1 cellular context compared by ENCODE assay signal in the genomic region with DNA sequence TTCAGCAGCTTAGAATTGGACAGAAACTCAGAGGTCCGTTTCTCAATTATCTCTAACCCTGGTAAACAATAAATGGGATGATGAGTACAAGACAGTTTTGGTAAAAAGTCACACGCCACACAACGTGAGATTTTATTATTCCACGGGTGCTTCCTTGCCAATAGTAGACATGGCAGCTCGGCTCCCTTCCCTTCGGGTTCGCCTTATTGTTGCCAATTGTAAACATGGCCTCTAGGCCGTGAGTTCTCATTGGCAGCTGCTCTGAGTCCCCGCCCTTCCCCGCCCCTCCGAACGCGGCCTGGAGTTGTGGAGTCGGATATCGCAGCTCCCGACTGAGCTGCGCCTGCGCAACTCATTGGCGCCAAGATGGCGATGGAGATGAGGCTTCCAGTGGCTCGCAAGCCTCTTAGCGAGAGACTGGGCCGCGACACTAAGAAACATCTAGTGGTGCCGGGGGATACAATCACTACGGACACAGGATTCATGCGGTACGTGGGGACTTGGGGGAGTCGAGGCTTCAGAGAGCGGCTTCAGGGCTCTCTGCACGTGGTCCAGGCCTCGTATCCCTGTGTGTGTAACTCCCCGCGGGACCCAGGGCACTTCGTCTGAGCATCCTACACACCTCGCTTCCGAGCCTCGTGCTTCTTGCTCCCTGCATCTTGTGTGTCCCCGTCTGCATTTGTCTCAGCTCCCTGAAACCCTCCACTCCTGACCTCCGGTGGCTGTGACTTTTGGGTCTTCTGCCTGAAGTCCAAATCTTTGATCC.
TF ChIP-seq lines count a peak whose summit lies in the region.

A gene with protein sequence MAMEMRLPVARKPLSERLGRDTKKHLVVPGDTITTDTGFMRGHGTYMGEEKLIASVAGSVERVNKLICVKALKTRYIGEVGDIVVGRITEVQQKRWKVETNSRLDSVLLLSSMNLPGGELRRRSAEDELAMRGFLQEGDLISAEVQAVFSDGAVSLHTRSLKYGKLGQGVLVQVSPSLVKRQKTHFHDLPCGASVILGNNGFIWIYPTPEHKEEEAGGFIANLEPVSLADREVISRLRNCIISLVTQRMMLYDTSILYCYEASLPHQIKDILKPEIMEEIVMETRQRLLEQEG (plus strand): TSS at position 355 of the 766 bp plus-strand sequence. CDS start 12 bp downstream, at position 367.

TF ChIP-seq in GM12878, 131 proteins besides CTCF, POLR2A, EP300 and RAD21 (continued from another document):
- TF ChIP-seq, protein P1, sequence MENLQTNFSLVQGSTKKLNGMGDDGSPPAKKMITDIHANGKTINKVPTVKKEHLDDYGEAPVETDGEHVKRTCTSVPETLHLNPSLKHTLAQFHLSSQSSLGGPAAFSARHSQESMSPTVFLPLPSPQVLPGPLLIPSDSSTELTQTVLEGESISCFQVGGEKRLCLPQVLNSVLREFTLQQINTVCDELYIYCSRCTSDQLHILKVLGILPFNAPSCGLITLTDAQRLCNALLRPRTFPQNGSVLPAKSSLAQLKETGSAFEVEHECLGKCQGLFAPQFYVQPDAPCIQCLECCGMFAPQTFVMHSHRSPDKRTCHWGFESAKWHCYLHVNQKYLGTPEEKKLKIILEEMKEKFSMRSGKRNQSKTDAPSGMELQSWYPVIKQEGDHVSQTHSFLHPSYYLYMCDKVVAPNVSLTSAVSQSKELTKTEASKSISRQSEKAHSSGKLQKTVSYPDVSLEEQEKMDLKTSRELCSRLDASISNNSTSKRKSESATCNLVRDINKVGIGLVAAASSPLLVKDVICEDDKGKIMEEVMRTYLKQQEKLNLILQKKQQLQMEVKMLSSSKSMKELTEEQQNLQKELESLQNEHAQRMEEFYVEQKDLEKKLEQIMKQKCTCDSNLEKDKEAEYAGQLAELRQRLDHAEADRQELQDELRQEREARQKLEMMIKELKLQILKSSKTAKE (IDR thresholded peaks at IDR 0.05; ENCODE audit: low read depth, poor library complexity, severe bottlenecking) = no peak
- TF ChIP-seq HCFC1 (IDR thresholded peaks at IDR 0.05; ENCODE audit: low read length) (peak; percentile 82), POLR2AphosphoS5 (IDR thresholded peaks at IDR 0.05; ENCODE audit: low read length) (peak; percentile 95), FOS (IDR thresholded peaks at IDR 0.05; ENCODE audit: borderline replicate concordance, extremely low read depth, insufficient read length) (no peak), HDAC6 (IDR thresholded peaks at IDR 0.05; ENCODE audit: unreplicated experiment) (no peak), RAD51 (IDR thresholded peaks at IDR 0.05) (no peak), PAX8 (IDR thresholded peaks at IDR 0.05) (no peak), SIX5 (IDR thresholded peaks at IDR 0.05; ENCODE audit: low read depth, low read length, severe bottlenecking) (peak; percentile 73), RELA (IDR thresholded peaks at IDR 0.05; ENCODE audit: borderline replicate concordance, partially characterized antibody) (no peak), TCF12 (IDR thresholded peaks at IDR 0.05; ENCODE audit: low read depth, low read length) (peak; percentile 30; the same call in 1 of the 2 replicates), CHD2 (IDR thresholded peaks at IDR 0.05; ENCODE audit: borderline replicate concordance, low read depth, low read length) (peak; percentile 78; the same call in 1 of the 2 replicates), EGR1 (IDR thresholded peaks at IDR 0.05; ENCODE audit: borderline replicate concordance in 1 of 2, low read depth in 2 of 2, low read length in 2 of 2) (no peak), CHD1 (IDR thresholded peaks at IDR 0.05; ENCODE audit: low read depth, low read length) (no peak), ZSCAN29 (IDR thresholded peaks at IDR 0.05) (no peak), FOXK2 (IDR thresholded peaks at IDR 0.05) (peak; percentile 91), IKZF2 (IDR thresholded peaks at IDR 0.05) (no peak), BCL11A (IDR thresholded peaks at IDR 0.05; ENCODE audit: low read depth, low read length) (no peak)
- TF ChIP-seq, protein P2, sequence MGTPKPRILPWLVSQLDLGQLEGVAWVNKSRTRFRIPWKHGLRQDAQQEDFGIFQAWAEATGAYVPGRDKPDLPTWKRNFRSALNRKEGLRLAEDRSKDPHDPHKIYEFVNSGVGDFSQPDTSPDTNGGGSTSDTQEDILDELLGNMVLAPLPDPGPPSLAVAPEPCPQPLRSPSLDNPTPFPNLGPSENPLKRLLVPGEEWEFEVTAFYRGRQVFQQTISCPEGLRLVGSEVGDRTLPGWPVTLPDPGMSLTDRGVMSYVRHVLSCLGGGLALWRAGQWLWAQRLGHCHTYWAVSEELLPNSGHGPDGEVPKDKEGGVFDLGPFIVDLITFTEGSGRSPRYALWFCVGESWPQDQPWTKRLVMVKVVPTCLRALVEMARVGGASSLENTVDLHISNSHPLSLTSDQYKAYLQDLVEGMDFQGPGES (IDR thresholded peaks at IDR 0.05) = no peak
- TF ChIP-seq, protein P3, sequence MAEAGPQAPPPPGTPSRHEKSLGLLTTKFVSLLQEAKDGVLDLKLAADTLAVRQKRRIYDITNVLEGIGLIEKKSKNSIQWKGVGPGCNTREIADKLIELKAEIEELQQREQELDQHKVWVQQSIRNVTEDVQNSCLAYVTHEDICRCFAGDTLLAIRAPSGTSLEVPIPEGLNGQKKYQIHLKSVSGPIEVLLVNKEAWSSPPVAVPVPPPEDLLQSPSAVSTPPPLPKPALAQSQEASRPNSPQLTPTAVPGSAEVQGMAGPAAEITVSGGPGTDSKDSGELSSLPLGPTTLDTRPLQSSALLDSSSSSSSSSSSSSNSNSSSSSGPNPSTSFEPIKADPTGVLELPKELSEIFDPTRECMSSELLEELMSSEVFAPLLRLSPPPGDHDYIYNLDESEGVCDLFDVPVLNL (IDR thresholded peaks at IDR 0.05; ENCODE audit: low read depth, low read length) = peak; percentile 37; the same call in 1 of the 2 replicates
- TF ChIP-seq, protein P4, sequence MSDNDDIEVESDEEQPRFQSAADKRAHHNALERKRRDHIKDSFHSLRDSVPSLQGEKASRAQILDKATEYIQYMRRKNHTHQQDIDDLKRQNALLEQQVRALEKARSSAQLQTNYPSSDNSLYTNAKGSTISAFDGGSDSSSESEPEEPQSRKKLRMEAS (IDR thresholded peaks at IDR 0.05; ENCODE audit: low read depth, low read length) = peak; percentile 69
- TF ChIP-seq, protein P5, sequence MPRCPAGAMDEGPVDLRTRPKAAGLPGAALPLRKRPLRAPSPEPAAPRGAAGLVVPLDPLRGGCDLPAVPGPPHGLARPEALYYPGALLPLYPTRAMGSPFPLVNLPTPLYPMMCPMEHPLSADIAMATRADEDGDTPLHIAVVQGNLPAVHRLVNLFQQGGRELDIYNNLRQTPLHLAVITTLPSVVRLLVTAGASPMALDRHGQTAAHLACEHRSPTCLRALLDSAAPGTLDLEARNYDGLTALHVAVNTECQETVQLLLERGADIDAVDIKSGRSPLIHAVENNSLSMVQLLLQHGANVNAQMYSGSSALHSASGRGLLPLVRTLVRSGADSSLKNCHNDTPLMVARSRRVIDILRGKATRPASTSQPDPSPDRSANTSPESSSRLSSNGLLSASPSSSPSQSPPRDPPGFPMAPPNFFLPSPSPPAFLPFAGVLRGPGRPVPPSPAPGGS (IDR thresholded peaks at IDR 0.05; ENCODE audit: borderline replicate concordance, insufficient read depth, low read depth, low read length, poor library complexity, severe bottlenecking) = no peak
- TF ChIP-seq, protein P6, sequence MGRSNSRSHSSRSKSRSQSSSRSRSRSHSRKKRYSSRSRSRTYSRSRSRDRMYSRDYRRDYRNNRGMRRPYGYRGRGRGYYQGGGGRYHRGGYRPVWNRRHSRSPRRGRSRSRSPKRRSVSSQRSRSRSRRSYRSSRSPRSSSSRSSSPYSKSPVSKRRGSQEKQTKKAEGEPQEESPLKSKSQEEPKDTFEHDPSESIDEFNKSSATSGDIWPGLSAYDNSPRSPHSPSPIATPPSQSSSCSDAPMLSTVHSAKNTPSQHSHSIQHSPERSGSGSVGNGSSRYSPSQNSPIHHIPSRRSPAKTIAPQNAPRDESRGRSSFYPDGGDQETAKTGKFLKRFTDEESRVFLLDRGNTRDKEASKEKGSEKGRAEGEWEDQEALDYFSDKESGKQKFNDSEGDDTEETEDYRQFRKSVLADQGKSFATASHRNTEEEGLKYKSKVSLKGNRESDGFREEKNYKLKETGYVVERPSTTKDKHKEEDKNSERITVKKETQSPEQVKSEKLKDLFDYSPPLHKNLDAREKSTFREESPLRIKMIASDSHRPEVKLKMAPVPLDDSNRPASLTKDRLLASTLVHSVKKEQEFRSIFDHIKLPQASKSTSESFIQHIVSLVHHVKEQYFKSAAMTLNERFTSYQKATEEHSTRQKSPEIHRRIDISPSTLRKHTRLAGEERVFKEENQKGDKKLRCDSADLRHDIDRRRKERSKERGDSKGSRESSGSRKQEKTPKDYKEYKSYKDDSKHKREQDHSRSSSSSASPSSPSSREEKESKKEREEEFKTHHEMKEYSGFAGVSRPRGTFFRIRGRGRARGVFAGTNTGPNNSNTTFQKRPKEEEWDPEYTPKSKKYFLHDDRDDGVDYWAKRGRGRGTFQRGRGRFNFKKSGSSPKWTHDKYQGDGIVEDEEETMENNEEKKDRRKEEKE (IDR thresholded peaks at IDR 0.05) = no peak
- TF ChIP-seq, protein P7, sequence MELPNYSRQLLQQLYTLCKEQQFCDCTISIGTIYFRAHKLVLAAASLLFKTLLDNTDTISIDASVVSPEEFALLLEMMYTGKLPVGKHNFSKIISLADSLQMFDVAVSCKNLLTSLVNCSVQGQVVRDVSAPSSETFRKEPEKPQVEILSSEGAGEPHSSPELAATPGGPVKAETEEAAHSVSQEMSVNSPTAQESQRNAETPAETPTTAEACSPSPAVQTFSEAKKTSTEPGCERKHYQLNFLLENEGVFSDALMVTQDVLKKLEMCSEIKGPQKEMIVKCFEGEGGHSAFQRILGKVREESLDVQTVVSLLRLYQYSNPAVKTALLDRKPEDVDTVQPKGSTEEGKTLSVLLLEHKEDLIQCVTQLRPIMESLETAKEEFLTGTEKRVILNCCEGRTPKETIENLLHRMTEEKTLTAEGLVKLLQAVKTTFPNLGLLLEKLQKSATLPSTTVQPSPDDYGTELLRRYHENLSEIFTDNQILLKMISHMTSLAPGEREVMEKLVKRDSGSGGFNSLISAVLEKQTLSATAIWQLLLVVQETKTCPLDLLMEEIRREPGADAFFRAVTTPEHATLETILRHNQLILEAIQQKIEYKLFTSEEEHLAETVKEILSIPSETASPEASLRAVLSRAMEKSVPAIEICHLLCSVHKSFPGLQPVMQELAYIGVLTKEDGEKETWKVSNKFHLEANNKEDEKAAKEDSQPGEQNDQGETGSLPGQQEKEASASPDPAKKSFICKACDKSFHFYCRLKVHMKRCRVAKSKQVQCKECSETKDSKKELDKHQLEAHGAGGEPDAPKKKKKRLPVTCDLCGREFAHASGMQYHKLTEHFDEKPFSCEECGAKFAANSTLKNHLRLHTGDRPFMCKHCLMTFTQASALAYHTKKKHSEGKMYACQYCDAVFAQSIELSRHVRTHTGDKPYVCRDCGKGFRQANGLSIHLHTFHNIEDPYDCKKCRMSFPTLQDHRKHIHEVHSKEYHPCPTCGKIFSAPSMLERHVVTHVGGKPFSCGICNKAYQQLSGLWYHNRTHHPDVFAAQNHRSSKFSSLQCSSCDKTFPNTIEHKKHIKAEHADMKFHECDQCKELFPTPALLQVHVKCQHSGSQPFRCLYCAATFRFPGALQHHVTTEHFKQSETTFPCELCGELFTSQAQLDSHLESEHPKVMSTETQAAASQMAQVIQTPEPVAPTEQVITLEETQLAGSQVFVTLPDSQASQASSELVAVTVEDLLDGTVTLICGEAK (IDR thresholded peaks at IDR 0.05; ENCODE audit: borderline replicate concordance) = peak; percentile 54; the same call in 1 of the 2 replicates
- TF ChIP-seq, protein P8, sequence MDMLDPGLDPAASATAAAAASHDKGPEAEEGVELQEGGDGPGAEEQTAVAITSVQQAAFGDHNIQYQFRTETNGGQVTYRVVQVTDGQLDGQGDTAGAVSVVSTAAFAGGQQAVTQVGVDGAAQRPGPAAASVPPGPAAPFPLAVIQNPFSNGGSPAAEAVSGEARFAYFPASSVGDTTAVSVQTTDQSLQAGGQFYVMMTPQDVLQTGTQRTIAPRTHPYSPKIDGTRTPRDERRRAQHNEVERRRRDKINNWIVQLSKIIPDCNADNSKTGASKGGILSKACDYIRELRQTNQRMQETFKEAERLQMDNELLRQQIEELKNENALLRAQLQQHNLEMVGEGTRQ (IDR thresholded peaks at IDR 0.05; ENCODE audit: borderline replicate concordance, low read depth, low read length) = no peak
- TF ChIP-seq, protein P9, sequence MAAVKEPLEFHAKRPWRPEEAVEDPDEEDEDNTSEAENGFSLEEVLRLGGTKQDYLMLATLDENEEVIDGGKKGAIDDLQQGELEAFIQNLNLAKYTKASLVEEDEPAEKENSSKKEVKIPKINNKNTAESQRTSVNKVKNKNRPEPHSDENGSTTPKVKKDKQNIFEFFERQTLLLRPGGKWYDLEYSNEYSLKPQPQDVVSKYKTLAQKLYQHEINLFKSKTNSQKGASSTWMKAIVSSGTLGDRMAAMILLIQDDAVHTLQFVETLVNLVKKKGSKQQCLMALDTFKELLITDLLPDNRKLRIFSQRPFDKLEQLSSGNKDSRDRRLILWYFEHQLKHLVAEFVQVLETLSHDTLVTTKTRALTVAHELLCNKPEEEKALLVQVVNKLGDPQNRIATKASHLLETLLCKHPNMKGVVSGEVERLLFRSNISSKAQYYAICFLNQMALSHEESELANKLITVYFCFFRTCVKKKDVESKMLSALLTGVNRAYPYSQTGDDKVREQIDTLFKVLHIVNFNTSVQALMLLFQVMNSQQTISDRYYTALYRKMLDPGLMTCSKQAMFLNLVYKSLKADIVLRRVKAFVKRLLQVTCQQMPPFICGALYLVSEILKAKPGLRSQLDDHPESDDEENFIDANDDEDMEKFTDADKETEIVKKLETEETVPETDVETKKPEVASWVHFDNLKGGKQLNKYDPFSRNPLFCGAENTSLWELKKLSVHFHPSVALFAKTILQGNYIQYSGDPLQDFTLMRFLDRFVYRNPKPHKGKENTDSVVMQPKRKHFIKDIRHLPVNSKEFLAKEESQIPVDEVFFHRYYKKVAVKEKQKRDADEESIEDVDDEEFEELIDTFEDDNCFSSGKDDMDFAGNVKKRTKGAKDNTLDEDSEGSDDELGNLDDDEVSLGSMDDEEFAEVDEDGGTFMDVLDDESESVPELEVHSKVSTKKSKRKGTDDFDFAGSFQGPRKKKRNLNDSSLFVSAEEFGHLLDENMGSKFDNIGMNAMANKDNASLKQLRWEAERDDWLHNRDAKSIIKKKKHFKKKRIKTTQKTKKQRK (IDR thresholded peaks at IDR 0.05; ENCODE audit: low read depth, low read length) = no peak
TF ChIP-seq in GM12878: peak in this region for 37.
